8 cellular contexts compared by ENCODE assay signal in genomic region chr10:63133056-63133786, GRCh38. TPM values are rescaled to one million over a fixed set of nuclear protein-coding genes. Genes with fewer than 3 reads are reported as not detected.
A peak's percentile ranks its signal among the peaks of the same experiment; 100 is the strongest.
DNase-seq lines count a peak whose midpoint lies in the region; ATAC-seq and TF ChIP-seq lines count a peak whose summit lies in the region.

Gene NRBF2, plus strand, starts transcription at chr10:63133328. Its CDS starts 143 bp downstream, at chr10:63133471.

- peak; percentile 94 for ATAC-seq in GM21619 (IDR thresholded peaks at IDR 0.05; ENCODE audit: unreplicated experiment)
- ATAC-seq in PC-3, result peak; percentile 95

- CTCF ChIA-PET in PC-3 (lab: Charles Lee), result interaction anchor here (0.5 to 1.3 kb wide), 2 partner anchors 24 to 334 kb away, joined by 3 to 4 read pairs; no protein-coding TSS in a partner anchor

- intact Hi-C loops in PC-3 (cut with micrococcal nuclease), result loop anchor here (1.0 to 5.0 kb wide), 4 partner anchors 25 to 751 kb away; partner anchors contain the start of gene EGR2

- no peaks in the 10 kb centered on the region for H3K27me3 ChIP-seq in PC-3 (ENCODE audit: low read length)
- no peaks in the 10 kb centered on the region for H3K27me3 ChIP-seq in mucosa of stomach (ENCODE audit: control insufficient read depth, insufficient read depth, low read length)

- no peaks in the 10 kb centered on the region for H3K9me2 ChIP-seq in PC-3 (replicated peaks; ENCODE audit: low read length)

- H3K4me1 ChIP-seq in PC-3 (ENCODE audit: insufficient read depth, low read length), result peaks cover 26% of the 10 kb centered on the region
- H3K4me1 ChIP-seq in mucosa of stomach (ENCODE audit: control insufficient read depth, insufficient read depth, low read length), result peaks cover 15% of the 10 kb centered on the region

- H3K4me3 ChIP-seq in Jurkat, Clone E6-1 (ENCODE audit: low read length), result peak within 1 kb of the TSS; percentile 84
- H3K4me3 ChIP-seq in PC-3 (ENCODE audit: low read length), result peak within 1 kb of the TSS; percentile 75
- H3K4me3 ChIP-seq in mucosa of stomach (ENCODE audit: low read length), result peak within 1 kb of the TSS; percentile 80

- TF ChIP-seq CTCF in PC-3 (conservative IDR thresholded peaks at IDR 0.05; ENCODE audit: low read depth, low read length), result peak; percentile 86

- POLR2A ChIA-PET in PC-3 (lab: Charles Lee; ENCODE audit: unreplicated experiment), result interaction anchor here (0.6 to 1.0 kb wide), 6 partner anchors 18 to 1007 kb away, joined by 3 to 4 read pairs (median 3); no protein-coding TSS in a partner anchor

- H3K27ac ChIP-seq in PC-3 (ENCODE audit: low read length), result peak within 1 kb of the TSS; percentile 33

- H4K20me1 ChIP-seq in PC-3 (ENCODE audit: low read length), result peaks cover 20% of the 10 kb centered on the region; the same call in 1 of the 2 replicates

- no peaks in the 10 kb centered on the region for H3F3A ChIP-seq in PC-3 (ENCODE audit: low read length, unreplicated experiment)

- peak within 1 kb of the TSS; percentile 80 for H2AFZ ChIP-seq in PC-3 (ENCODE audit: low read length)

- H3K79me2 ChIP-seq in PC-3 (ENCODE audit: low read length), result peaks cover 51% of the 10 kb centered on the region

- DNase-seq in DMS53 treated with DMSO at 0.1 percent for 48 hours (lab: John Stamatoyannopoulos, UW; ENCODE audit: unreplicated experiment) (peak; percentile 98), PC-3 (peak; percentile 100), erythroblast (lab: John Stamatoyannopoulos, UW) (peak; percentile 99)
- peak; percentile 96 for DNase-seq in Jurkat, Clone E6-1 (ENCODE audit: low read depth, low spot score)
- peak; percentile 98 for DNase-seq in activated T-cell treated with anti-CD3 and anti-CD28 coated beads, Interleukin-2, amount 50 U/mL, for 1 hour
- peak; percentile 89 to 93 for DNase-seq in stimulated activated CD8-positive, alpha-beta memory T cell treated with anti-CD3 and anti-CD28 coated beads, Interleukin-7, amount 100 ng/mL, for 1 hour (ENCODE audit: low read depth in 2 of 2)

- H3K4me2 ChIP-seq in PC-3 (ENCODE audit: low read length), result peak within 1 kb of the TSS; percentile 85

- BruUV-seq in PC-3 (replicated peaks; lab: Mats Ljungman, UMichigan), result no TSS peak

- TF ChIP-seq POLR2A in erythroblast (IDR thresholded peaks at IDR 0.05; ENCODE audit: low read length), result peak; percentile 98

- H3K9me3 ChIP-seq in PC-3 (ENCODE audit: low read length) (no peaks in the 10 kb centered on the region), mucosa of stomach (ENCODE audit: control insufficient read depth, low read length) (no peaks in the 10 kb centered on the region)

- H3K36me3 ChIP-seq in PC-3 (ENCODE audit: low read depth, low read length) (peaks cover 6% of the 10 kb centered on the region; the same call in 1 of the 2 replicates), mucosa of stomach (ENCODE audit: control insufficient read depth, insufficient read depth, low read length) (no peaks in the 10 kb centered on the region)

- peak within 1 kb of the TSS; percentile 83 for H3K9ac ChIP-seq in PC-3 (ENCODE audit: low read length)
- H3K9ac ChIP-seq in mucosa of stomach (ENCODE audit: low read length), result peak within 1 kb of the TSS; percentile 99

RNA-seq across cellular contexts. Expression of gene NRBF2, which starts in this region (rescaled TPM):
- 19.4 TPM for polyA plus RNA-seq in Jurkat, Clone E6-1 (2012; ENCODE audit: insufficient read depth, insufficient read length)
- 43.4 and 44.4 TPM in 2 replicates for total RNA-seq in PC-3 (2014; rRNA removed)

Comparison
In these comparisons a context has a peak if more than half of its experiments do, and no peak if none do; other contexts are left out.
1. Peak in every context shown above with its lines: DNase-seq, ATAC-seq, H3K4me3 ChIP-seq and H3K27ac ChIP-seq.